In genomic region chr11:64913171-64913727, GRCh38 we compare ENCODE assay signal across 33 cellular contexts. TPM values are rescaled to one million over a fixed set of nuclear protein-coding genes. Genes with fewer than 3 reads are reported as not detected.
"Had no signal": no experiment of that assay in that cellular context is flagged by ENCODE, and none has a peak within 500 bp of the region (broad histone marks: within the 10 kb centered on the region; RNA-seq: fewer than 3 reads in every experiment).

No MANE protein-coding gene starts in this region.

- H3K27ac Mint-ChIP-seq: mesothelial cell of epicardium; naive B cell; stimulated activated naive B cell treated with anti-CD40 and anti-IgM and Interleukin-4, amounts not matched to agents 10 μg/mL and 1 μg/mL and 100 μg/mL, for 72 hours had no signal

- H3K9me3 Mint-ChIP-seq: mesothelial cell of epicardium; naive B cell; natural killer cell; stimulated activated naive B cell treated with anti-CD40 and anti-IgM and Interleukin-4, amounts not matched to agents 10 μg/mL and 1 μg/mL and 100 μg/mL, for 72 hours had no signal

- ATAC-seq: natural killer cell; psoas muscle; right lobe of liver; stimulated activated naive B cell treated with anti-CD40 and anti-IgM and Interleukin-4, amounts not matched to agents 10 μg/mL and 1 μg/mL and 100 μg/mL, for 72 hours; stimulated activated naive CD8-positive, alpha-beta T cell treated with anti-CD3 and anti-CD28 coated beads, Interleukin-15, Interleukin-2, amounts not matched to agents 100 U/mL and 50 U/mL, for 24 hours had no signal

- H3K27me3 ChIP-seq: hepatocyte, right lobe of liver, stomach, testis, thyroid gland, transverse colon, upper lobe of left lung, vagina had no signal

- DNase-seq: islet precursor cell; left ventricle myocardium inferior; mesendoderm; naive B cell; natural killer cell; nucleus accumbens; psoas muscle; right lobe of liver; stimulated activated CD4-positive, alpha-beta T cell treated with anti-CD3 and anti-CD28 coated beads, Interleukin-12 subunit alpha, Interleukin-12 subunit beta, amount 100 ng/mL, for 4 hours; stimulated activated CD4-positive, alpha-beta T cell treated with anti-CD3 and anti-CD28 coated beads, Interleukin-15, amount 100 ng/mL, for 24 hours; stimulated activated CD4-positive, alpha-beta T cell treated with anti-CD3 and anti-CD28 coated beads, Interleukin-2, amount 100 ng/mL, for 24 hours; stimulated activated CD4-positive, alpha-beta T cell treated with anti-CD3 and anti-CD28 coated beads, Interleukin-4, amount 100 ng/mL, for 1 hour; stimulated activated naive B cell treated with anti-CD40 and anti-IgM and Interleukin-4, amounts not matched to agents 10 μg/mL and 1 μg/mL and 100 μg/mL, for 72 hours; stimulated activated naive CD8-positive, alpha-beta T cell treated with anti-CD3 and anti-CD28 coated beads, Interleukin-15, Interleukin-2, amounts not matched to agents 100 U/mL and 50 U/mL, for 24 hours; stomach; testis; thyroid gland; transverse colon had no signal

- H3K9me3 ChIP-seq: left ventricle myocardium inferior, psoas muscle, right lobe of liver, stomach, testis, thyroid gland, transverse colon, upper lobe of left lung, vagina had no signal

- H3K36me3 Mint-ChIP-seq: natural killer cell had no signal

- H3K27ac ChIP-seq: hepatocyte, left ventricle myocardium inferior, parathyroid adenoma, psoas muscle, right lobe of liver, stomach, testis, thyroid gland, transverse colon, upper lobe of left lung, vagina had no signal

- H3K4me3 Mint-ChIP-seq: mesothelial cell of epicardium; natural killer cell; stimulated activated naive B cell treated with anti-CD40 and anti-IgM and Interleukin-4, amounts not matched to agents 10 μg/mL and 1 μg/mL and 100 μg/mL, for 72 hours had no signal

- H3K4me3 ChIP-seq: hepatocyte, left ventricle myocardium inferior, lung, psoas muscle, right lobe of liver, smooth muscle cell, stomach, testis, thyroid gland, transverse colon, upper lobe of left lung, vagina had no signal

- H3K27me3 Mint-ChIP-seq: naive B cell; stimulated activated naive B cell treated with anti-CD40 and anti-IgM and Interleukin-4, amounts not matched to agents 10 μg/mL and 1 μg/mL and 100 μg/mL, for 72 hours had no signal

- H3K4me1 ChIP-seq: parathyroid adenoma had no signal

RNA-seq across cellular contexts. Expression of gene GPHA2, which starts 22.4 kb away (rescaled TPM):
- total RNA-seq: hepatocyte, kidney epithelial cell, left ventricle myocardium inferior, lower leg skin, lung, mesothelial cell of epicardium, mononuclear cell, natural killer cell, osteocyte, posterior vena cava, psoas muscle, skeletal muscle tissue, smooth muscle cell, stomach, upper lobe of left lung, urinary bladder, vagina had no signal
- polyA plus RNA-seq: hepatocyte, neural cell, psoas muscle, urinary bladder had no signal

RNA-seq across cellular contexts. Expression of gene MAJIN, which starts 58.7 kb away (rescaled TPM):
- total RNA-seq: hepatocyte, left ventricle myocardium inferior, lower leg skin, mesothelial cell of epicardium, mononuclear cell, natural killer cell, osteocyte, posterior vena cava, psoas muscle, skeletal muscle tissue, smooth muscle cell, stomach, transverse colon, urinary bladder, vagina had no signal
- polyA plus RNA-seq: hepatocyte, neural cell, psoas muscle, smooth muscle cell, urinary bladder had no signal
